Comparison of ENCODE assay signal across 9 cellular contexts in genomic region chr10:133372507-133372906, GRCh38. TPM values are rescaled to one million over a fixed set of nuclear protein-coding genes. Genes with fewer than 3 reads are reported as not detected.
A peak's percentile ranks its signal among the peaks of the same experiment; 100 is the strongest.
DNase-seq lines count a peak whose midpoint lies in the region; FAIRE-seq and TF ChIP-seq lines count a peak whose summit lies in the region.
"Had no signal": no experiment of that assay in that cellular context is flagged by ENCODE, and none has a peak within 500 bp of the region (broad histone marks: within the 10 kb centered on the region; RNA-seq: fewer than 3 reads in every experiment).

No MANE protein-coding gene starts in this region.

- CTCF ChIA-PET in HEK293T (lab: Yijun Ruan, JAX): no interaction called here

- H3K4me3 Mint-ChIP-seq in nephron progenitor cell: peak overlapping the region; percentile 95

- H3K4me1 Mint-ChIP-seq in nephron progenitor cell: peaks cover 48% of the 10 kb centered on the region

- H3K36me3 Mint-ChIP-seq in nephron progenitor cell (ENCODE audit: low read depth): peaks cover 19% of the 10 kb centered on the region

- POLR2A ChIA-PET in HEK293T (lab: Yijun Ruan, JAX): no interaction called here

- no peak for FAIRE-seq in HTR-8/SVneo (lab: Jason Lieb, UNC)

- no peaks in the 10 kb centered on the region for H3K9me3 Mint-ChIP-seq in nephron progenitor cell

- H3K27me3 Mint-ChIP-seq in nephron progenitor cell (ENCODE audit: low read depth, poor library complexity): peaks cover 36% of the 10 kb centered on the region

- no peak for DNase-seq in AG10803 (ENCODE audit: low read depth)
- DNase-seq in NB4 (ENCODE audit: low read depth): peak; percentile 28
- DNase-seq in epithelial cell of proximal tubule (ENCODE audit: low read depth): no peak
- peak; percentile 20 for DNase-seq in nephron progenitor cell
- no peak for DNase-seq in HTR-8/SVneo (ENCODE audit: insufficient read length, low spot score)
- no peak for DNase-seq in NCI-H1417 treated with DMSO at 0.1 percent for 48 hours (lab: John Stamatoyannopoulos, UW)
- no peak for DNase-seq in amniotic stem cell (lab: John Stamatoyannopoulos, UW)
- no peak for DNase-seq in HEK293T (ENCODE audit: extremely low spot score)

- peak overlapping the region; percentile 78 for H3K4me3 ChIP-seq in AG10803 (ENCODE audit: low read length)
- peak overlapping the region; percentile 43 for H3K4me3 ChIP-seq in NB4 (ENCODE audit: low read depth, low read length)
- H3K4me3 ChIP-seq in epithelial cell of proximal tubule (ENCODE audit: low read depth, low read length): peak overlapping the region; percentile 77

- H3K27ac Mint-ChIP-seq in nephron progenitor cell: no peak overlapping the region

- TF ChIP-seq CTCF in AG10803 (conservative IDR thresholded peaks at IDR 0.05; ENCODE audit: low read length) (no peak), NB4 (IDR thresholded peaks at IDR 0.05; ENCODE audit: low read depth, low read length) (no peak), epithelial cell of proximal tubule (conservative IDR thresholded peaks at IDR 0.05; ENCODE audit: low read depth, low read length) (no peak), nephron progenitor cell (IDR thresholded peaks at IDR 0.05) (no peak)

- no peak for TF ChIP-seq POLR2A in NB4 (IDR thresholded peaks at IDR 0.05; ENCODE audit: extremely low read depth, insufficient read length)

TF ChIP-seq in HEK293T, 16 proteins besides CTCF, POLR2A, EP300 and RAD21:
- TF ChIP-seq SUZ12 (IDR thresholded peaks at IDR 0.05): no peak

RNA-seq across cellular contexts. Expression of gene ECHS1, which starts 0.6 kb away (rescaled TPM):
- total RNA-seq in epithelial cell of proximal tubule: 130 and 147 TPM in 2 replicates

RNA-seq across cellular contexts. Expression of gene PAOX, which starts 6.6 kb away (rescaled TPM):
- 3.6 and 5.6 TPM in 2 replicates for total RNA-seq in epithelial cell of proximal tubule

RNA-seq across cellular contexts. Expression of gene FUOM, which starts 14.7 kb away (rescaled TPM):
- total RNA-seq in epithelial cell of proximal tubule: 57.2 and 75.5 TPM in 2 replicates

RNA-seq across cellular contexts. Expression of gene MTG1, which starts 21.4 kb away (rescaled TPM):
- 31.8 and 51.9 TPM in 2 replicates for total RNA-seq in epithelial cell of proximal tubule

RNA-seq across cellular contexts. Expression of gene PRAP1, which starts 25.3 kb away (rescaled TPM):
- not detected in 2 replicates for total RNA-seq in epithelial cell of proximal tubule
- total RNA-seq: subcutaneous adipose tissue had no signal

Comparison
In these comparisons a context has a peak if more than half of its experiments do, and no peak if none do; other contexts are left out.
1. DNase-seq: peak in NB4 (single experiment) and nephron progenitor cell (single experiment); none in AG10803 (single experiment), epithelial cell of proximal tubule (single experiment), HTR-8/SVneo (single experiment), NCI-H1417 treated with DMSO at 0.1 percent for 48 hours (single experiment), amniotic stem cell (single experiment) and HEK293T (single experiment).
2. Peak in every context shown above with its lines, with median percentiles within 50 percentile points of each other: H3K4me3 ChIP-seq.